Comparison of ENCODE assay signal across 1 cellular context in genomic region chr10:99247893-99248292, GRCh38. TPM values are rescaled to one million over a fixed set of nuclear protein-coding genes. Genes with fewer than 3 reads are reported as not detected.
"Had no signal": no experiment of that assay in that cellular context is flagged by ENCODE, and none has a peak within 500 bp of the region (broad histone marks: within the 10 kb centered on the region; RNA-seq: fewer than 3 reads in every experiment).

No MANE protein-coding gene starts in this region.

RNA-seq across cellular contexts. Expression of gene HPSE2, which starts 12.2 kb away (rescaled TPM):
- total RNA-seq: thyroid gland had no signal
